In genomic region chr2:54724150-54724559, GRCh38 we compare ENCODE assay signal across 8 cellular contexts. TPM values are rescaled to one million over a fixed set of nuclear protein-coding genes. Genes with fewer than 3 reads are reported as not detected.
DNase-seq lines count a peak whose midpoint lies in the region; ATAC-seq and TF ChIP-seq lines count a peak whose summit lies in the region.

No MANE protein-coding gene starts in this region.

- H2AFZ ChIP-seq in Loucy (ENCODE audit: low read length) (peak overlapping the region; percentile 87), neural progenitor cell (replicated peaks) (peak overlapping the region; percentile 84)

- no peaks in the 10 kb centered on the region for H3K36me3 ChIP-seq in Loucy (ENCODE audit: insufficient read depth, low read length)
- no peaks in the 10 kb centered on the region for H3K36me3 ChIP-seq in duodenal mucosa (ENCODE audit: control insufficient read depth in 1 of 2, insufficient read depth in 2 of 2, low read length in 2 of 2)
- no peaks in the 10 kb centered on the region for H3K36me3 ChIP-seq in neural progenitor cell

- DNase-seq in CD4-positive, alpha-beta T cell: no peak
- DNase-seq in neural progenitor cell (ENCODE audit: low spot score): no peak
- no peak for DNase-seq in Kasumi-1 (lab: John Stamatoyannopoulos, UW)
- no peak for DNase-seq in central memory CD4-positive, alpha-beta T cell
- no peak for DNase-seq in SKM-1 treated with dmso at 0.1 percent for 144 hours (lab: John Stamatoyannopoulos, UW; ENCODE audit: unreplicated experiment)

- H3K9ac ChIP-seq in Loucy (ENCODE audit: low read depth, low read length, poor library complexity, severe bottlenecking) (peak overlapping the region; percentile 20), duodenal mucosa (ENCODE audit: low read depth in 1 of 2, low read length in 2 of 2) (peak overlapping the region; percentile 67 to 80), neural progenitor cell (no peak overlapping the region)

- CTCF ChIA-PET in CD4-positive, alpha-beta T cell (lab: Charles Lee): no interaction called here

- H3K27ac Mint-ChIP-seq in CD4-positive, alpha-beta T cell: peak overlapping the region; percentile 28
- H3K27ac Mint-ChIP-seq in neural progenitor cell: no peak overlapping the region

- H3K4me1 ChIP-seq in Loucy (ENCODE audit: insufficient read depth, low read length, poor library complexity, severe bottlenecking) (peaks cover 15% of the 10 kb centered on the region), duodenal mucosa (ENCODE audit: control insufficient read depth in 1 of 2, insufficient read depth in 2 of 2, low read length in 2 of 2) (peaks cover 6 to 19% of the 10 kb centered on the region in 2 donors), neural progenitor cell (no peaks in the 10 kb centered on the region)

- POLR2A ChIA-PET in CD4-positive, alpha-beta T cell (lab: Charles Lee): interaction anchor here (0.6 kb wide), 1 partner anchor 397 kb away, joined by 3 read pairs; no protein-coding TSS in a partner anchor

- no peaks in the 10 kb centered on the region for H3K9me3 Mint-ChIP-seq in CD4-positive, alpha-beta T cell
- no peaks in the 10 kb centered on the region for H3K9me3 Mint-ChIP-seq in neural progenitor cell

- no peaks in the 10 kb centered on the region for H4K20me1 ChIP-seq in Loucy (ENCODE audit: insufficient read depth, low read length, poor library complexity, severe bottlenecking)
- H4K20me1 ChIP-seq in neural progenitor cell (ENCODE audit: low read depth): peaks cover 5% of the 10 kb centered on the region

- no peak overlapping the region for H3K27ac ChIP-seq in CD4-positive, alpha-beta T cell (ENCODE audit: low read depth, low read length)
- H3K27ac ChIP-seq in duodenal mucosa (ENCODE audit: low read depth, low read length) (no peak overlapping the region), neural progenitor cell (no peak overlapping the region)

- peaks cover 66% of the 10 kb centered on the region for H3K27me3 Mint-ChIP-seq in CD4-positive, alpha-beta T cell
- peaks cover 30% of the 10 kb centered on the region for H3K27me3 Mint-ChIP-seq in neural progenitor cell (ENCODE audit: insufficient read depth, low read depth)

- intact Hi-C loops in CD4-positive, alpha-beta T cell (cut with DNase I, micrococcal nuclease): loop anchor here (5.0 to 10.0 kb wide), 11 partner anchors 167 to 968 kb away; partner anchors contain the start of genes PPP4R3B (in 2 of the 2), ACYP2 (in 1 of the 2), ASB3 (in 1 of the 2) and CFAP36 (in 1 of the 2)

- peaks cover 14% of the 10 kb centered on the region for H3K27me3 ChIP-seq in CD4-positive, alpha-beta T cell (ENCODE audit: control insufficient read depth, insufficient read depth, low read length)
- peaks cover 25% of the 10 kb centered on the region for H3K27me3 ChIP-seq in Loucy (ENCODE audit: insufficient read depth, low read length, poor library complexity, severe bottlenecking)
- H3K27me3 ChIP-seq in duodenal mucosa (ENCODE audit: control insufficient read depth in 1 of 2, insufficient read depth in 2 of 2, low read length in 2 of 2): peaks cover 25 to 29% of the 10 kb centered on the region in 2 donors
- H3K27me3 ChIP-seq in neural progenitor cell: peaks cover 85% of the 10 kb centered on the region

- H3K79me2 ChIP-seq in Loucy (ENCODE audit: insufficient read depth, low read length): no peaks in the 10 kb centered on the region
- H3K79me2 ChIP-seq in neural progenitor cell (ENCODE audit: low read depth): no peaks in the 10 kb centered on the region

- H3K4me2 ChIP-seq in Loucy (ENCODE audit: low read depth, low read length, poor library complexity, severe bottlenecking) (peak overlapping the region; percentile 100), neural progenitor cell (peak overlapping the region; percentile 99)

- peak overlapping the region; percentile 90 for H3K4me3 Mint-ChIP-seq in CD4-positive, alpha-beta T cell
- H3K4me3 Mint-ChIP-seq in neural progenitor cell: peak overlapping the region; percentile 93

- no peaks in the 10 kb centered on the region for H3K9me2 ChIP-seq in Loucy (replicated peaks; ENCODE audit: low read depth, low read length)

- no peaks in the 10 kb centered on the region for H3F3A ChIP-seq in Loucy (ENCODE audit: low read depth)
- peaks cover 13% of the 10 kb centered on the region for H3F3A ChIP-seq in neural progenitor cell (ENCODE audit: low read depth)

- H3K36me3 Mint-ChIP-seq in CD4-positive, alpha-beta T cell (ENCODE audit: low read depth): no peaks in the 10 kb centered on the region
- H3K36me3 Mint-ChIP-seq in neural progenitor cell: no peaks in the 10 kb centered on the region

- H3K4me3 ChIP-seq in Loucy (ENCODE audit: low read length, poor library complexity, severe bottlenecking) (peak overlapping the region; percentile 89), duodenal mucosa (ENCODE audit: low read depth in 1 of 2, low read length in 2 of 2) (peak overlapping the region; percentile 88 to 91), neural progenitor cell (peak overlapping the region; percentile 69)

- no peak for ATAC-seq in CD4-positive, alpha-beta T cell (ENCODE audit: poor library complexity)
- no peak for ATAC-seq in GM21786 (IDR thresholded peaks at IDR 0.05; ENCODE audit: unreplicated experiment)

- peaks cover 21% of the 10 kb centered on the region for H3K4me1 Mint-ChIP-seq in CD4-positive, alpha-beta T cell (ENCODE audit: low read depth)
- peaks cover 15% of the 10 kb centered on the region for H3K4me1 Mint-ChIP-seq in neural progenitor cell

- H3K9me3 ChIP-seq in CD4-positive, alpha-beta T cell (ENCODE audit: control insufficient read depth, low read length): no peaks in the 10 kb centered on the region
- H3K9me3 ChIP-seq in Loucy (ENCODE audit: insufficient read depth, low read depth, low read length): no peaks in the 10 kb centered on the region
- H3K9me3 ChIP-seq in duodenal mucosa (ENCODE audit: control insufficient read depth in 1 of 2, low read length in 2 of 2): no peaks in the 10 kb centered on the region
- no peaks in the 10 kb centered on the region for H3K9me3 ChIP-seq in neural progenitor cell (ENCODE audit: low read depth)

- TF ChIP-seq CTCF in CD4-positive, alpha-beta T cell (IDR thresholded peaks at IDR 0.05): no peak
- no peak for TF ChIP-seq CTCF in Loucy (conservative IDR thresholded peaks at IDR 0.05; ENCODE audit: low read length)
- TF ChIP-seq CTCF in neural progenitor cell (IDR thresholded peaks at IDR 0.05): no peak

RNA-seq across cellular contexts. Expression of gene EML6, which starts 0.7 kb away (rescaled TPM):
- total RNA-seq in CD4-positive, alpha-beta T cell: under 1 TPM; 0.22 to 0.34 TPM
- total RNA-seq in neural progenitor cell (ENCODE audit: low replicate concordance): 0.39 and 1.6 TPM in 2 replicates
